Comparison of ENCODE assay signal across 19 cellular contexts in the genomic region with DNA sequence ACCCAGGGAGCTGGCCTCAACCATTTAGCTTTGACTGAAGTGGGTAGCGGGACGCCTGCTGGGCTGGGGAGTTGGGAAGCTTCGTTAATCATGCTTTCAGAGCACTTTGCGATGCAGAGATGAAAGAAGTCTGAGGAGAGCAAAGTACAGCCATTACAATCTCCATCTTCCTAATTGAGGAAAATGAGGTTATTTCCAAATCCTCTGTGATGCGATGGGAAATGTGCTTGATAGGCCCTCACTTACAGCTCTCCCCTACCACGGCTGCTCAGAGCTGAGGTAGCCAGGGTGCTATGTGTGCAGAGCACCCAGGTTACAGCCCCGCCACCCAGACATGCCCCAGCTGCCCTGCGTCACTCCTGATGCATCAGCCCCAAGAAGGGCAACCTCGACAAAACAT.
"Had no signal": no experiment of that assay in that cellular context is flagged by ENCODE, and none has a peak within 500 bp of the region (broad histone marks: within the 10 kb centered on the region; RNA-seq: fewer than 3 reads in every experiment).

No MANE protein-coding gene starts in this region.

- H3K36me3 ChIP-seq: gastroesophageal sphincter, heart left ventricle, left lung, lower lobe of right lung had no signal

- H3K4me2 ChIP-seq: hepatocyte had no signal

- ATAC-seq: effector memory CD8-positive, alpha-beta T cell; esophagus mucosa; foreskin keratinocyte; gastroesophageal sphincter; heart left ventricle; left cardiac atrium; left lung; left ventricle myocardium superior; mucosa of descending colon had no signal

- H3K27me3 ChIP-seq: foreskin keratinocyte, gastroesophageal sphincter, hepatocyte, left lung had no signal

- H3K4me3 ChIP-seq: coronary artery, dorsolateral prefrontal cortex, gastroesophageal sphincter, heart left ventricle, hepatocyte, left lung, lower lobe of right lung, mucosa of descending colon had no signal

- H3K27ac ChIP-seq: coronary artery, dorsolateral prefrontal cortex, epithelial cell of prostate, foreskin keratinocyte, gastroesophageal sphincter, heart left ventricle, hepatocyte, left lung, lower lobe of right lung had no signal

- H3K4me1 ChIP-seq: foreskin keratinocyte, gastroesophageal sphincter, heart left ventricle, left lung, lower lobe of right lung had no signal

- H2AFZ ChIP-seq: hepatocyte had no signal

- H3K9me3 ChIP-seq: gastroesophageal sphincter, heart left ventricle, left lung, lower lobe of right lung, mucosa of descending colon had no signal

- DNase-seq: dermis blood vessel endothelial cell; dorsolateral prefrontal cortex; effector CD8-positive, alpha-beta T cell; effector memory CD8-positive, alpha-beta T cell; erythroblast; foreskin keratinocyte; heart left ventricle; hypothalamus; left cardiac atrium; left lung; left ventricle myocardium superior; lower lobe of right lung; mesenchymal stem cell; mucosa of descending colon had no signal
